ENCODE assay signal across 11 cellular contexts in the genomic region with DNA sequence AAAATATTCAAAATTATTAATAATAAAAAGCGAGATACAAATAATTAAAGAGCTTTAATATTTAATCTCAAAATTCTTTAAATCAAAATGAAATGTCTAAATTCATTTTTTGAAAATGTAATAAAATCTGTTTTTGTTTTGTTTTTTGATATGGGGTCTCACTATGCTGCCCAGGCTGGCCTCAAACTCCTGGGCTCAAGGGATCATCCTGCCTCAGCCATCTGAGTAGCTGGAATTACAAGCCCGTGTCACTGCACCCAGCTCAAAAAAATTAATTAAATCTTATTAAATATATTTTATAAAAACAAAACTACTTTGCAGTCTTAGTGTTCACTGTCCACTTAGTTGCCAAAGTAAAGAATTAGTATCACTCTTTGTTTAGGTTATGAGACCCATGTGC.
"Had no signal": no experiment of that assay in that cellular context is flagged by ENCODE, and none has a peak within 500 bp of the region (broad histone marks: within the 10 kb centered on the region; RNA-seq: fewer than 3 reads in every experiment).

No MANE protein-coding gene starts in this region.

- H3K4me3 Mint-ChIP-seq: GM23338, H9, HFFc6 had no signal

- DNase-seq: GM23248, GOT3, H7, H9, HCEC 1CT, HFFc6 had no signal

- H3K27ac Mint-ChIP-seq: GM23338, HFFc6 had no signal

- ATAC-seq: GM23338, HCT116 had no signal

- H3K9me3 ChIP-seq: HAP-1 had no signal

- H3K4me3 ChIP-seq: GM23248, GM23338, HAP-1 had no signal

- H3K27ac ChIP-seq: GM23248 had no signal

- H3K9ac ChIP-seq: GM23248 had no signal

- FAIRE-seq: H1, H54 had no signal

- H2AFZ ChIP-seq: GM23248, GM23338 had no signal

- H3K4me2 ChIP-seq: GM23338 had no signal

- H3K4me1 ChIP-seq: HAP-1 had no signal

- H3K9me3 Mint-ChIP-seq: GM23338, H9, HFFc6 had no signal
